Comparison of ENCODE assay signal across 8 cellular contexts in the genomic region with DNA sequence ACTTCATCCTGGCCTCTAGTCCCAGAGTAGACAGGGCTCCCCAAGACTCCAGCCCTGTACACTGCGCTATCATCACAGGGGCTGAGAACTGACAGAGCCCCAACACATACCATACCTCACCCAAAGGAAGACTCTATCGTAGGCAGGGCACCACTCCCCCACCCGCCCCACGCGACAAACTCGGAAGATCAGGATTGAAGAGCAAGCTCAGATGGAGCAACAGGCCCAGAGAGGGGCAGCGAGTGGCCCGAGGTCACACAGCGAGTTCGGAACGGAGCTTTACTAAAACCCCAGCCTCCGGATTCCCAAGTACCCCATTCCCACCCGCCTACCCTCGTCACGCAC. TPM values are rescaled to one million over a fixed set of nuclear protein-coding genes. Genes with fewer than 3 reads are reported as not detected.
DNase-seq lines count a peak whose midpoint lies in the region; ATAC-seq and TF ChIP-seq lines count a peak whose summit lies in the region.

No MANE protein-coding gene starts in this region.

- peak overlapping the region; percentile 94 for H3K4me2 ChIP-seq in PC-3 (ENCODE audit: low read length)

- H3K4me1 ChIP-seq in PC-3 (ENCODE audit: insufficient read depth, low read length) (peaks cover 21% of the 10 kb centered on the region), ectodermal cell (ENCODE audit: control insufficient read depth, insufficient read depth, low read length) (peaks cover 5% of the 10 kb centered on the region)

- H3K27me3 ChIP-seq in PC-3 (ENCODE audit: low read length) = no peaks in the 10 kb centered on the region
- no peaks in the 10 kb centered on the region for H3K27me3 ChIP-seq in ectodermal cell (ENCODE audit: control insufficient read depth, insufficient read depth, low read length, poor library complexity, severe bottlenecking)

- CTCF ChIA-PET in PC-3 (lab: Charles Lee) = no interaction called here

- H3K9me3 ChIP-seq in PC-3 (ENCODE audit: low read length) (no peaks in the 10 kb centered on the region), ectodermal cell (ENCODE audit: control insufficient read depth, low read length) (no peaks in the 10 kb centered on the region)

- intact Hi-C loops in PC-3 (cut with micrococcal nuclease) = no loop called here

- H3K9ac ChIP-seq in PC-3 (ENCODE audit: low read length) = peak overlapping the region; percentile 74

- no peaks in the 10 kb centered on the region for H3K9me2 ChIP-seq in PC-3 (replicated peaks; ENCODE audit: low read length)

- H3K27ac ChIP-seq in PC-3 (ENCODE audit: low read length) (no peak overlapping the region), ectodermal cell (ENCODE audit: insufficient read depth, low read depth, low read length, poor library complexity, severe bottlenecking) (no peak overlapping the region)

- H2AFZ ChIP-seq in PC-3 (ENCODE audit: low read length) = peak overlapping the region; percentile 82

- no peaks in the 10 kb centered on the region for H3F3A ChIP-seq in PC-3 (ENCODE audit: low read length, unreplicated experiment)

- DNase-seq in PC-3 = no peak
- no peak for DNase-seq in naive B cell
- DNase-seq in NCI-H1417 (lab: John Stamatoyannopoulos, UW) = no peak

- peaks cover 31 to 57% (median 40%) of the 10 kb centered on the region in 3 donors for H3K4me1 Mint-ChIP-seq in naive B cell

- peaks cover 34% of the 10 kb centered on the region for H3K79me2 ChIP-seq in PC-3 (ENCODE audit: low read length)

- no peaks in the 10 kb centered on the region for H3K9me3 Mint-ChIP-seq in naive B cell

- ATAC-seq in GM21529 (IDR thresholded peaks at IDR 0.05; ENCODE audit: unreplicated experiment) (peak; percentile 4), PC-3 (peak; percentile 9), naive B cell (ENCODE audit: low read depth in 2 of 2) (no peak), GM18498 (IDR thresholded peaks at IDR 0.05; ENCODE audit: unreplicated experiment) (no peak), GM21576 (IDR thresholded peaks at IDR 0.05; ENCODE audit: unreplicated experiment) (no peak), HG03095 (IDR thresholded peaks at IDR 0.05; ENCODE audit: unreplicated experiment) (no peak)

- H3K36me3 ChIP-seq in PC-3 (ENCODE audit: low read depth, low read length) = no peaks in the 10 kb centered on the region
- H3K36me3 ChIP-seq in ectodermal cell (ENCODE audit: control insufficient read depth, insufficient read depth, low read length) = no peaks in the 10 kb centered on the region

- H3K27me3 Mint-ChIP-seq in naive B cell = no peaks in the 10 kb centered on the region

- peak overlapping the region in 5 of 6 donors; percentile 26 to 95 (median 75) for H3K27ac Mint-ChIP-seq in naive B cell

- H4K20me1 ChIP-seq in PC-3 (ENCODE audit: low read length) = no peaks in the 10 kb centered on the region

- POLR2A ChIA-PET in PC-3 (lab: Charles Lee; ENCODE audit: unreplicated experiment) = interaction anchor here (0.8 kb wide), 1 partner anchor 114 kb away, joined by 3 read pairs; no protein-coding TSS in a partner anchor

- H3K4me3 ChIP-seq in PC-3 (ENCODE audit: low read length) = peak overlapping the region; percentile 84
- H3K4me3 ChIP-seq in ectodermal cell (ENCODE audit: insufficient read depth, low read depth, low read length) = peak overlapping the region; percentile 76

- H3K36me3 Mint-ChIP-seq in naive B cell = peaks cover 0 to 4% of the 10 kb centered on the region in 2 donors

- 8 to 9% methylated on average over 15 of the region's 15 CpGs for WGBS in ectodermal cell, 2 experiments

- H3K4me3 Mint-ChIP-seq in naive B cell = peak overlapping the region; percentile 89 to 99 (median 97)

- TSS peak; percentile 64 for BruUV-seq in PC-3 (replicated peaks; lab: Mats Ljungman, UMichigan)

- no peak for TF ChIP-seq CTCF in PC-3 (conservative IDR thresholded peaks at IDR 0.05; ENCODE audit: low read depth, low read length)

RNA-seq across cellular contexts. Expression of gene INPP5B, which starts 15.7 kb away (rescaled TPM):
- total RNA-seq in PC-3 (2014; rRNA removed) = 10.5 and 12.1 TPM in 2 replicates
- 21.1 TPM for polyA plus RNA-seq in ectodermal cell (2013, experiment 1 of 4)
- 25.1 TPM for polyA plus RNA-seq in ectodermal cell (2013, experiment 2 of 4)
- 13.9 TPM for polyA plus RNA-seq in ectodermal cell (2013, experiment 3 of 4)
- 15.7 TPM for polyA plus RNA-seq in ectodermal cell (2013, experiment 4 of 4)
- 10 to 100 TPM; 15.7 to 25.5 (median 22.3) TPM for polyA plus RNA-seq in naive B cell (ENCODE audit: low read depth in 6 of 6)

RNA-seq across cellular contexts. Expression of gene SF3A3, which starts 58.7 kb away (rescaled TPM):
- 103 and 142 TPM in 2 replicates for total RNA-seq in PC-3 (2014; rRNA removed)
- 148 TPM for polyA plus RNA-seq in ectodermal cell (2013, experiment 1 of 4)
- 133 TPM for polyA plus RNA-seq in ectodermal cell (2013, experiment 2 of 4)
- 85.5 TPM for polyA plus RNA-seq in ectodermal cell (2013, experiment 3 of 4)
- 86.7 TPM for polyA plus RNA-seq in ectodermal cell (2013, experiment 4 of 4)
- polyA plus RNA-seq in naive B cell (ENCODE audit: low read depth in 6 of 6) = 100 to 1,000 TPM in 4 of 6 donors, 10 to 100 TPM in 2; 81.3 to 109 (median 101) TPM

Comparison
In these comparisons a context has a peak if more than half of its experiments do, and no peak if none do; other contexts are left out.
1. ATAC-seq: peak in GM21529 (single experiment) and PC-3 (single experiment); none in naive B cell (0 of 2), GM18498 (single experiment), GM21576 (single experiment) and HG03095 (single experiment).